23 cellular contexts compared by ENCODE assay signal in genomic region chr10:98509745-98510144, GRCh38.
"Had no signal": no experiment of that assay in that cellular context is flagged by ENCODE, and none has a peak within 500 bp of the region (broad histone marks: within the 10 kb centered on the region; RNA-seq: fewer than 3 reads in every experiment).

No MANE protein-coding gene starts in this region.

- H3K4me3 ChIP-seq: heart right ventricle, left ventricle myocardium inferior, lung, pancreas, prostate gland, skin epidermis, spleen, suprapubic skin, thoracic aorta, tibial artery, uterus had no signal

- H3K9me3 ChIP-seq: heart right ventricle, left ventricle myocardium inferior, pancreas, prostate gland, spleen, suprapubic skin, thoracic aorta, tibial artery, uterus had no signal

- DNase-seq: heart right ventricle; hippocampal formation; kidney glomerular epithelial cell; left ventricle myocardium inferior; midbrain; naive thymus-derived CD8-positive, alpha-beta T cell; nucleus accumbens; pancreas; posterior cingulate gyrus; retina; right cardiac atrium; spleen; stimulated activated CD4-positive, alpha-beta T cell treated with anti-CD3 and anti-CD28 coated beads, Interleukin-4, amount 100 ng/mL, for 24 hours; stimulated activated naive CD4-positive, alpha-beta T cell; tibial artery; uterus had no signal

- FAIRE-seq: keratinocyte, pancreas had no signal

- H3K4me1 ChIP-seq: heart right ventricle, left ventricle myocardium inferior, pancreas, prostate gland, spleen, suprapubic skin, tibial artery, uterus had no signal

- H3K27ac ChIP-seq: heart right ventricle, left ventricle myocardium inferior, pancreas, prostate gland, skin epidermis, spleen, suprapubic skin, thoracic aorta, tibial artery, uterus had no signal

- H3K27me3 ChIP-seq: pancreas, spleen, suprapubic skin, tibial artery, uterus had no signal

- H3K36me3 ChIP-seq: heart right ventricle, left ventricle myocardium inferior, pancreas, prostate gland, spleen, suprapubic skin, thoracic aorta, tibial artery, uterus had no signal

- ATAC-seq: heart right ventricle; naive thymus-derived CD8-positive, alpha-beta T cell; pancreas; right cardiac atrium; sciatic nerve had no signal
